12 cellular contexts compared by ENCODE assay signal in the genomic region with DNA sequence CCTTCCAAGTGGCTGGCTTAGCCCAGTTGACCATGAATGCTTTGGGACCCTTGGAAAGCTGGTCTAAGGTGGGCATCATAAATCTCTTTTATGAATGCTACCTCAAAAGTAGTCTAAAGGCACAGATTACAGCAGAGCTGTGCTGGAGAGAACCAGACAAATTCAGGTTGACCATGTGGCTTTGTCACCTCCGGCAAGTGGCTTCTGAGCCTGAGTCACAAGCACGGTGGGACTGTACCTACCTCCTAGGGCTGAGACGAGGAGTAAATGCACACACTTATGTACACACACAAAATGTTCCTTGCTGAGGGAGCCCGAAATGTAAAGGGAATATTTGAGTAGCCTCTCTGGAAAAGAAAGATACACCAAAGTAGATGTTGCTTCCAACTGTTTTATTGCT.
DNase-seq lines count a peak whose midpoint lies in the region; ATAC-seq and TF ChIP-seq lines count a peak whose summit lies in the region.
"Had no signal": no experiment of that assay in that cellular context is flagged by ENCODE, and none has a peak within 500 bp of the region (broad histone marks: within the 10 kb centered on the region; RNA-seq: fewer than 3 reads in every experiment).

No MANE protein-coding gene starts in this region.

- H3K36me3 Mint-ChIP-seq in activated CD4-positive, alpha-beta T cell treated with anti-CD3 and anti-CD28 coated beads, Interleukin-2, amount 10 ng/mL, durations not matched to agents 24 days and 14 days (ENCODE audit: low read depth), result peaks cover 64% of the 10 kb centered on the region

- DNase-seq in stimulated activated naive CD4-positive, alpha-beta T cell treated with Interleukin-2 at 50 U/mL for 16 hours (lab: John Stamatoyannopoulos, UW), result peak; percentile 51
- no peak for DNase-seq in stimulated activated naive CD4-positive, alpha-beta T cell (lab: John Stamatoyannopoulos, UW)
- peak; percentile 72 for DNase-seq in activated CD4-positive, alpha-beta T cell treated with anti-CD3 and anti-CD28 coated beads, Interleukin-2, amount 10 ng/mL, durations not matched to agents 24 days and 14 days
- peak in 2 of 3 donors; percentile 21 to 31 for DNase-seq in effector memory CD4-positive, alpha-beta T cell
- DNase-seq in upper lobe of right lung, result no peak
- DNase-seq in aorta, result no peak
- DNase-seq: NCI-H1417 treated with DMSO at 0.1 percent for 48 hours; NCI-H446 treated with DMSO at 0.1 percent for 48 hours; stimulated activated naive B cell treated with anti-CD40 and anti-IgM and Interleukin-4, amounts not matched to agents 10 μg/mL and 1 μg/mL and 100 μg/mL, for 72 hours had no signal

- H3K9me3 Mint-ChIP-seq in activated CD4-positive, alpha-beta T cell treated with anti-CD3 and anti-CD28 coated beads, Interleukin-2, amount 10 ng/mL, durations not matched to agents 24 days and 14 days, result no peaks in the 10 kb centered on the region
- H3K9me3 Mint-ChIP-seq: stimulated activated naive B cell treated with anti-CD40 and anti-IgM and Interleukin-4, amounts not matched to agents 10 μg/mL and 1 μg/mL and 100 μg/mL, for 72 hours had no signal

- intact Hi-C loops in activated CD4-positive, alpha-beta T cell treated with anti-CD3 and anti-CD28 coated beads, Interleukin-2, amount 10 ng/mL, durations not matched to agents 24 days and 14 days (cut with micrococcal nuclease), result loop anchor here (1.0 to 5.0 kb wide), 5 partner anchors 18 to 209 kb away; no protein-coding TSS in a partner anchor
- intact Hi-C loops in upper lobe of right lung (cut with DNase I) (no loop called here), aorta (cut with DNase I) (loop anchor here in 1 of 2 donors (5.0 kb wide), 1 partner anchor 211 kb away; no protein-coding TSS in a partner anchor)

- peaks cover 69% of the 10 kb centered on the region for H3K4me1 Mint-ChIP-seq in activated CD4-positive, alpha-beta T cell treated with anti-CD3 and anti-CD28 coated beads, Interleukin-2, amount 10 ng/mL, durations not matched to agents 24 days and 14 days

- 82 to 84% methylated on average over 4 of the region's 4 CpGs for WGBS in aorta, 2 donors

- H3K27ac Mint-ChIP-seq in activated CD4-positive, alpha-beta T cell treated with anti-CD3 and anti-CD28 coated beads, Interleukin-2, amount 10 ng/mL, durations not matched to agents 24 days and 14 days, result peak overlapping the region; percentile 81

- no peak overlapping the region for H3K27ac ChIP-seq in effector memory CD4-positive, alpha-beta T cell (ENCODE audit: insufficient read depth, low read length, poor library complexity, severe bottlenecking)
- H3K27ac ChIP-seq in upper lobe of right lung (no peak overlapping the region), aorta (ENCODE audit: low read depth in 1 of 2, low read length in 2 of 2) (no peak overlapping the region)
- H3K27ac ChIP-seq: gastroesophageal sphincter had no signal

- no peak for TF ChIP-seq CTCF in upper lobe of right lung (IDR thresholded peaks at IDR 0.05)

- peak overlapping the region; percentile 30 for H3K4me3 Mint-ChIP-seq in activated CD4-positive, alpha-beta T cell treated with anti-CD3 and anti-CD28 coated beads, Interleukin-2, amount 10 ng/mL, durations not matched to agents 24 days and 14 days
- H3K4me3 Mint-ChIP-seq: stimulated activated naive B cell treated with anti-CD40 and anti-IgM and Interleukin-4, amounts not matched to agents 10 μg/mL and 1 μg/mL and 100 μg/mL, for 72 hours had no signal

- peaks cover 9% of the 10 kb centered on the region for H3K4me1 ChIP-seq in effector memory CD4-positive, alpha-beta T cell (ENCODE audit: control insufficient read depth, insufficient read depth, low read length, poor library complexity, severe bottlenecking)
- H3K4me1 ChIP-seq in upper lobe of right lung, result peaks cover 8% of the 10 kb centered on the region
- H3K4me1 ChIP-seq in aorta (ENCODE audit: control insufficient read depth in 1 of 2, insufficient read depth in 2 of 2, low read length in 2 of 2), result no peaks in the 10 kb centered on the region

- no peaks in the 10 kb centered on the region for H3K27me3 ChIP-seq in effector memory CD4-positive, alpha-beta T cell (replicated peaks; ENCODE audit: control insufficient read depth, insufficient read depth, low read length, poor library complexity, severe bottlenecking)
- no peaks in the 10 kb centered on the region for H3K27me3 ChIP-seq in upper lobe of right lung
- H3K27me3 ChIP-seq in aorta (ENCODE audit: control insufficient read depth in 1 of 2, insufficient read depth in 2 of 2, low read length in 1 of 2), result no peaks in the 10 kb centered on the region
- H3K27me3 ChIP-seq: gastroesophageal sphincter had no signal

- H3K4me3 ChIP-seq in effector memory CD4-positive, alpha-beta T cell (ENCODE audit: insufficient read depth, low read depth, low read length, poor library complexity, severe bottlenecking), result no peak overlapping the region
- H3K4me3 ChIP-seq in upper lobe of right lung (no peak overlapping the region), aorta (ENCODE audit: low read length in 2 of 2) (no peak overlapping the region)
- H3K4me3 ChIP-seq: gastroesophageal sphincter had no signal

- peaks cover 19% of the 10 kb centered on the region for H3K36me3 ChIP-seq in effector memory CD4-positive, alpha-beta T cell (ENCODE audit: control insufficient read depth, insufficient read depth, low read length)
- H3K36me3 ChIP-seq in upper lobe of right lung (no peaks in the 10 kb centered on the region), aorta (ENCODE audit: control insufficient read depth in 1 of 2, insufficient read depth in 2 of 2, low read length in 1 of 2) (no peaks in the 10 kb centered on the region)

- ATAC-seq in upper lobe of right lung, result peak; percentile 19
- no peak for ATAC-seq in GM18858 (IDR thresholded peaks at IDR 0.05; ENCODE audit: unreplicated experiment)
- no peak for ATAC-seq in GM19467 (IDR thresholded peaks at IDR 0.05; ENCODE audit: unreplicated experiment)
- no peak for ATAC-seq in aorta (ENCODE audit: low FRiP score)
- ATAC-seq: gastroesophageal sphincter had no signal

- H3K27me3 Mint-ChIP-seq in activated CD4-positive, alpha-beta T cell treated with anti-CD3 and anti-CD28 coated beads, Interleukin-2, amount 10 ng/mL, durations not matched to agents 24 days and 14 days, result no peaks in the 10 kb centered on the region
- H3K27me3 Mint-ChIP-seq: stimulated activated naive B cell treated with anti-CD40 and anti-IgM and Interleukin-4, amounts not matched to agents 10 μg/mL and 1 μg/mL and 100 μg/mL, for 72 hours had no signal

- no peaks in the 10 kb centered on the region for H3K9me3 ChIP-seq in effector memory CD4-positive, alpha-beta T cell (ENCODE audit: control insufficient read depth, low read length)
- H3K9me3 ChIP-seq in upper lobe of right lung (no peaks in the 10 kb centered on the region), aorta (ENCODE audit: control insufficient read depth, low read length) (no peaks in the 10 kb centered on the region)
- H3K9me3 ChIP-seq: gastroesophageal sphincter had no signal

Comparison
In these comparisons a context has a peak if more than half of its experiments do, and no peak if none do; other contexts are left out.
1. DNase-seq: peak in stimulated activated naive CD4-positive, alpha-beta T cell treated with Interleukin-2 at 50 U/mL for 16 hours (single experiment), activated CD4-positive, alpha-beta T cell treated with anti-CD3 and anti-CD28 coated beads, Interleukin-2, amount 10 ng/mL, durations not matched to agents 24 days and 14 days (single experiment) and effector memory CD4-positive, alpha-beta T cell (2 of 3); none in stimulated activated naive CD4-positive, alpha-beta T cell (0 of 6), upper lobe of right lung (single experiment) and aorta (0 of 2).